In the genomic region with DNA sequence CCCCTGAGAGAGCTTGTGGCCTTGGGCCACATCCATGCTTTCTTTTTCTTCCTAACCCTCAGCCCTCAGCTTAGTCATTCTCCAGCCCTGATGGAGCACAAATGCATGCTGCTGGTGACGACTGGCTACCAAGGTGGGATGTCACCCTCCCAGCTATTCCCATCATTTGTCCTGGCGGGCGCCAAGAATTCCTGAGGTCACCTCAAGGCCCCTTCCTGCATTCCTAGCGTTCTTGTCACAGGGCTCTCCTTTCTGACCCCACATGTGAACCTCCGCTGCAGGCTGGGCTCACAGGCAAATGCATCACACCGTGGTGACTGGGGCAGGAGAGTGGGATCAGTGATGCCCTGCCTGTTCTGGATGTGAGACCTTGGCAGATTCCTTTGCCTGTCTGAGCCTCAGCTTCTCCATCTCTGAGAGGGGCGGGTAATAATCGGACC, we compare ENCODE assay signal across 7 cellular contexts. TPM values are rescaled to one million over a fixed set of nuclear protein-coding genes. Genes with fewer than 3 reads are reported as not detected.
DNase-seq lines count a peak whose midpoint lies in the region; ATAC-seq, FAIRE-seq and TF ChIP-seq lines count a peak whose summit lies in the region.

No MANE protein-coding gene starts in this region.

- H3K4me3 ChIP-seq in SK-N-SH (ENCODE audit: low read depth in 2 of 2, low read length in 1 of 2), result no peak overlapping the region
- H3K4me3 ChIP-seq in fibroblast of pulmonary artery (replicated peaks; ENCODE audit: low read depth, low read length), result no peak overlapping the region
- no peak overlapping the region for H3K4me3 ChIP-seq in skin epidermis

- peak in 1 of 2 experiments; percentile 78; a peak in 1 of 4 replicates for TF ChIP-seq EP300 in SK-N-SH (IDR thresholded peaks at IDR 0.05; ENCODE audit: borderline replicate concordance in 1 of 2, low read depth in 1 of 2, low read length in 1 of 2)

- H3K27me3 ChIP-seq in SK-N-SH (ENCODE audit: insufficient read depth), result no peaks in the 10 kb centered on the region

- no peaks in the 10 kb centered on the region for H4K20me1 ChIP-seq in SK-N-SH (ENCODE audit: insufficient read depth)

- no peaks in the 10 kb centered on the region for H3K36me3 ChIP-seq in SK-N-SH (replicated peaks in 1 of 2; ENCODE audit: control insufficient read depth in 1 of 2, insufficient read depth in 2 of 2, low read length in 1 of 2)

- H3F3A ChIP-seq in SK-N-SH (replicated peaks; ENCODE audit: insufficient read depth), result peaks cover 19% of the 10 kb centered on the region

- POLR2A ChIA-PET in SK-N-SH (lab: Yijun Ruan, JAX), result no interaction called here

- no peaks in the 10 kb centered on the region for H3K79me2 ChIP-seq in SK-N-SH (ENCODE audit: insufficient read depth)

- FAIRE-seq in H54 (lab: Jason Lieb, UNC), result peak; percentile 61

- H3K27ac ChIP-seq in SK-N-SH (ENCODE audit: low read depth in 2 of 2, low read length in 1 of 2) (peak overlapping the region; percentile 73 to 82; a peak in 3 of 4 replicates), skin epidermis (peak overlapping the region in 14 of 21 experiments; percentile 39 to 86 (median 76))

- peak overlapping the region; percentile 62 for H3K4me2 ChIP-seq in SK-N-SH

- no peaks in the 10 kb centered on the region for H3K9me3 ChIP-seq in SK-N-SH

- 0 out of 2 replicates have a peak overlapping the region, but pooled peaks have one; percentile 1 for H2AFZ ChIP-seq in SK-N-SH (ENCODE audit: low read depth)

- 34% methylated on average over 5 of the region's 8 CpGs for WGBS in SK-N-SH (ENCODE audit: low lambda C conversion rate)

- peak; percentile 65 for DNase-seq in H54 (ENCODE audit: insufficient read length, low spot score)
- DNase-seq in SK-N-SH, result no peak
- peak; percentile 79 for DNase-seq in fibroblast of pulmonary artery (ENCODE audit: low read depth)
- no peak for DNase-seq in NCI-H1048 (lab: John Stamatoyannopoulos, UW)
- DNase-seq in NCI-H187 treated with DMSO at 0.1 percent for 48 hours (lab: John Stamatoyannopoulos, UW), result no peak

- CTCF ChIA-PET in SK-N-SH (lab: Yijun Ruan, JAX), result interaction anchor here (1.2 kb wide), 1 partner anchor 24 kb away, joined by 3 read pairs; no protein-coding TSS in a partner anchor

- TF ChIP-seq CTCF in SK-N-SH (IDR thresholded peaks at IDR 0.05), result no peak
- no peak for TF ChIP-seq CTCF in fibroblast of pulmonary artery (IDR thresholded peaks at IDR 0.05; ENCODE audit: low read length, missing control alignments)

- H3K9ac ChIP-seq in SK-N-SH, result peak overlapping the region; percentile 53; the same call in 1 of the 2 replicates

- TF ChIP-seq RAD21 in SK-N-SH (IDR thresholded peaks at IDR 0.05; ENCODE audit: low read length), result no peak

- TF ChIP-seq POLR2A in H54 (IDR thresholded peaks at IDR 0.05; ENCODE audit: low read depth, low read length), result no peak

- no peaks in the 10 kb centered on the region for H3K9me2 ChIP-seq in SK-N-SH

- no peak for ATAC-seq in HG02870 (IDR thresholded peaks at IDR 0.05; ENCODE audit: unreplicated experiment)

- peaks cover 27 to 41% of the 10 kb centered on the region in 2 experiments; a peak in 3 of 4 replicates for H3K4me1 ChIP-seq in SK-N-SH (ENCODE audit: control insufficient read depth in 1 of 2, insufficient read depth in 2 of 2, low read depth in 1 of 2, low read length in 1 of 2)

TF ChIP-seq in SK-N-SH, 30 proteins besides CTCF, POLR2A, EP300 and RAD21 (continues in another document):
- TF ChIP-seq MAX (IDR thresholded peaks at IDR 0.05; ENCODE audit: low read depth), result peak; percentile 69
- no peak for TF ChIP-seq NRF1 (IDR thresholded peaks at IDR 0.05; ENCODE audit: low read depth, low read length)
- TF ChIP-seq, protein P1, sequence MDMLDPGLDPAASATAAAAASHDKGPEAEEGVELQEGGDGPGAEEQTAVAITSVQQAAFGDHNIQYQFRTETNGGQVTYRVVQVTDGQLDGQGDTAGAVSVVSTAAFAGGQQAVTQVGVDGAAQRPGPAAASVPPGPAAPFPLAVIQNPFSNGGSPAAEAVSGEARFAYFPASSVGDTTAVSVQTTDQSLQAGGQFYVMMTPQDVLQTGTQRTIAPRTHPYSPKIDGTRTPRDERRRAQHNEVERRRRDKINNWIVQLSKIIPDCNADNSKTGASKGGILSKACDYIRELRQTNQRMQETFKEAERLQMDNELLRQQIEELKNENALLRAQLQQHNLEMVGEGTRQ (IDR thresholded peaks at IDR 0.05; ENCODE audit: borderline replicate concordance, low read depth, low read length), result no peak
- no peak for TF ChIP-seq TAF1 (IDR thresholded peaks at IDR 0.05; ENCODE audit: borderline replicate concordance, low read depth, low read length)
- TF ChIP-seq USF1 (IDR thresholded peaks at IDR 0.05; ENCODE audit: borderline replicate concordance, low read depth), result no peak
- TF ChIP-seq REST (IDR thresholded peaks at IDR 0.05; ENCODE audit: low read depth, low read length), result no peak
- no peak for TF ChIP-seq JUND (IDR thresholded peaks at IDR 0.05)
- peak; percentile 82 for TF ChIP-seq NFIC (IDR thresholded peaks at IDR 0.05; ENCODE audit: borderline replicate concordance)
- TF ChIP-seq MXI1 (IDR thresholded peaks at IDR 0.05; ENCODE audit: low read depth, low read length), result no peak
- no peak for TF ChIP-seq SIN3A (IDR thresholded peaks at IDR 0.05; ENCODE audit: borderline replicate concordance, low read depth, low read length)
- TF ChIP-seq ELF1 (IDR thresholded peaks at IDR 0.05), result no peak
- TF ChIP-seq RXRA (IDR thresholded peaks at IDR 0.05; ENCODE audit: borderline replicate concordance, low read depth), result peak; percentile 93
- TF ChIP-seq YY1 (IDR thresholded peaks at IDR 0.05; ENCODE audit: low read depth), result no peak
- no peak for TF ChIP-seq ZBTB33 (IDR thresholded peaks at IDR 0.05; ENCODE audit: borderline replicate concordance, low read depth)
- TF ChIP-seq TCF12 (IDR thresholded peaks at IDR 0.05), result peak; percentile 69; the same call in 1 of the 2 replicates
- no peak for TF ChIP-seq RFX5 (IDR thresholded peaks at IDR 0.05; ENCODE audit: low read length)
- no peak for TF ChIP-seq GATA2 (CRISPR knock-in tag; IDR thresholded peaks at IDR 0.05)

RNA-seq across cellular contexts. Expression of gene IFFO2, which starts 53.4 kb away (rescaled TPM):
- polyA plus RNA-seq in SK-N-SH (2012; rRNA removed), result 10.5 TPM in 2 replicates
- 8.2 and 9.1 TPM in 2 replicates for polyA plus RNA-seq in SK-N-SH (2012; cell fraction: cytosol; rRNA removed)
- 18.5 and 29.7 TPM in 2 replicates for polyA plus RNA-seq in SK-N-SH (2012; cell fraction: nucleus; rRNA removed)

Comparison
In these comparisons a context has a peak if more than half of its experiments do, and no peak if none do; other contexts are left out.
1. DNase-seq: peak in H54 (single experiment) and fibroblast of pulmonary artery (single experiment); none in SK-N-SH (single experiment), NCI-H1048 (single experiment) and NCI-H187 treated with DMSO at 0.1 percent for 48 hours (single experiment).